7 cellular contexts compared by ENCODE assay signal in the genomic region with DNA sequence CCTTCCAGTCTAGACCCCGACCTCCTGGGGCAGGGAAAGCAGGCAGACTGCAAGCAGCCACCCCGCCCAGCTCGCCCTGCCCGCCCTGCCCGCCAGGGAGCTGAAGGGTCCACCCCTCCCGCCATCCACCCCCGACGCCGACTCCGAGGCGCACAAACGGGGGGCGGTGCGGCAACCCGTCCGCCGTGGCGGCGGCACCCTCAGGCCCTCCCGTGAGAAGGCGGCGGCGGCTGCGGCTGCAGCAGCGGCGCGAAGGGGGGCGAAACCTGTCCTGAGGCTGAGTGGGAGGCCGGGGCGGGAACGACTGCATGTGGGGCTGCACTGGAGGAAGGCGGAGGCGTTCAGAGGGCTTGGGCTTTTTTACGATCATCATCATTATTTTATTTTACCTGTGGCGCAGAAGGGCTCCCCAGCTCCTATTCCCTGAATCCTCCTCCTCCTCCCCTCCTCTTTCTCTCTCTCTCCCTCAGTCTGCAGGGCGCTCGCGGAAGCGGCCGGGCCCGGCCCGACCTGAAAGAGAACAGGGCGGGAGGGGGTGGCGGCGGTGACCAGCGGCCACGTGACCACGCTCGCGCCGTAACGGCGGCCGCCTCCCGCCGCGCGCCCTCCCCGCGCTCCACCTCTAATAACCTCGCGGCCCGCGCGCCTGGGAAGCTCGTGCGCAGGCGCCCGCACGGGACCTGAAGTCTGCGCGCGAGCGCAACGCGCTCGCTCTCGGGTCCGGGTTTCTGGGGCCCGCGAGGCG. TPM values are rescaled to one million over a fixed set of nuclear protein-coding genes. Genes with fewer than 3 reads are reported as not detected.
DNase-seq lines count a peak whose midpoint lies in the region; ATAC-seq, FAIRE-seq and TF ChIP-seq lines count a peak whose summit lies in the region.

A gene with protein sequence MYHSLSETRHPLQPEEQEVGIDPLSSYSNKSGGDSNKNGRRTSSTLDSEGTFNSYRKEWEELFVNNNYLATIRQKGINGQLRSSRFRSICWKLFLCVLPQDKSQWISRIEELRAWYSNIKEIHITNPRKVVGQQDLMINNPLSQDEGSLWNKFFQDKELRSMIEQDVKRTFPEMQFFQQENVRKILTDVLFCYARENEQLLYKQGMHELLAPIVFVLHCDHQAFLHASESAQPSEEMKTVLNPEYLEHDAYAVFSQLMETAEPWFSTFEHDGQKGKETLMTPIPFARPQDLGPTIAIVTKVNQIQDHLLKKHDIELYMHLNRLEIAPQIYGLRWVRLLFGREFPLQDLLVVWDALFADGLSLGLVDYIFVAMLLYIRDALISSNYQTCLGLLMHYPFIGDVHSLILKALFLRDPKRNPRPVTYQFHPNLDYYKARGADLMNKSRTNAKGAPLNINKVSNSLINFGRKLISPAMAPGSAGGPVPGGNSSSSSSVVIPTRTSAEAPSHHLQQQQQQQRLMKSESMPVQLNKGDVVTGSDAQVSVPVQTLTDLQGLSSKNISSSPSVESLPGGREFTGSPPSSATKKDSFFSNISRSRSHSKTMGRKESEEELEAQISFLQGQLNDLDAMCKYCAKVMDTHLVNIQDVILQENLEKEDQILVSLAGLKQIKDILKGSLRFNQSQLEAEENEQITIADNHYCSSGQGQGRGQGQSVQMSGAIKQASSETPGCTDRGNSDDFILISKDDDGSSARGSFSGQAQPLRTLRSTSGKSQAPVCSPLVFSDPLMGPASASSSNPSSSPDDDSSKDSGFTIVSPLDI (minus strand): TSS at position 540 of the 745 bp plus-strand sequence. CDS start 234,061 bp downstream, outside the sequence.

- peaks cover 12% of the 10 kb centered on the region for H3K36me3 Mint-ChIP-seq in T-helper 2 cell treated with Interferon-gamma antibody and Interleukin-4, amounts not matched to agents 5 μg/mL and 100 μg/mL, for 36 hours (ENCODE audit: low read depth)
- H3K36me3 Mint-ChIP-seq in astrocyte (ENCODE audit: low read depth, unreplicated experiment), result no peaks in the 10 kb centered on the region

- no peaks in the 10 kb centered on the region for H3K9me3 ChIP-seq in astrocyte (ENCODE audit: insufficient read depth, low read depth, low read length)
- H3K9me3 ChIP-seq in hepatocyte (ENCODE audit: low read depth), result no peaks in the 10 kb centered on the region

- ATAC-seq in GM18498 (IDR thresholded peaks at IDR 0.05; ENCODE audit: unreplicated experiment), result peak; percentile 80
- ATAC-seq in HG02870 (IDR thresholded peaks at IDR 0.05; ENCODE audit: unreplicated experiment), result peak; percentile 55

- H3K27me3 ChIP-seq in astrocyte (ENCODE audit: insufficient read depth, low read length) (no peaks in the 10 kb centered on the region), hepatocyte (no peaks in the 10 kb centered on the region)

- H3K4me1 Mint-ChIP-seq in T-helper 2 cell treated with Interferon-gamma antibody and Interleukin-4, amounts not matched to agents 5 μg/mL and 100 μg/mL, for 36 hours (ENCODE audit: low read depth), result peaks cover 38% of the 10 kb centered on the region
- peaks cover 18% of the 10 kb centered on the region for H3K4me1 Mint-ChIP-seq in astrocyte (ENCODE audit: low read depth, unreplicated experiment)

- H3K9me3 Mint-ChIP-seq in T-helper 2 cell treated with Interferon-gamma antibody and Interleukin-4, amounts not matched to agents 5 μg/mL and 100 μg/mL, for 36 hours, result no peaks in the 10 kb centered on the region
- H3K9me3 Mint-ChIP-seq in astrocyte (ENCODE audit: unreplicated experiment), result no peaks in the 10 kb centered on the region

- no peak for FAIRE-seq in astrocyte (lab: Jason Lieb, UNC)

- under 1% methylated on average over 40 of the region's 82 CpGs for WGBS in hepatocyte (ENCODE audit: low lambda C conversion rate, missing lambda C conversion rate)

- TF ChIP-seq CTCF in astrocyte (IDR thresholded peaks at IDR 0.05; ENCODE audit: insufficient read depth, low read depth, low read length) (no peak), hepatocyte (IDR thresholded peaks at IDR 0.05; ENCODE audit: poor library complexity) (no peak), retinal pigment epithelial cell (conservative IDR thresholded peaks at IDR 0.05; ENCODE audit: low read depth, low read length) (no peak)

- no peaks in the 10 kb centered on the region for H3K36me3 ChIP-seq in astrocyte (ENCODE audit: insufficient read depth, low read length)
- H3K36me3 ChIP-seq in hepatocyte (replicated peaks; ENCODE audit: insufficient read depth, low read depth), result no peaks in the 10 kb centered on the region

- DNase-seq in NCI-H146 treated with DMSO at 0.1 percent for 48 hours (lab: John Stamatoyannopoulos, UW; ENCODE audit: unreplicated experiment) (peak; percentile 86), astrocyte (ENCODE audit: low read depth) (peak; percentile 91), hepatocyte (ENCODE audit: low spot score) (peak; percentile 99), retinal pigment epithelial cell (ENCODE audit: low read depth) (no peak)
- DNase-seq in T-helper 2 cell treated with Interferon-gamma antibody and Interleukin-4, amounts not matched to agents 5 μg/mL and 100 μg/mL, for 36 hours (ENCODE audit: low spot score), result peak; percentile 96

- no peaks in the 10 kb centered on the region for H3K27me3 Mint-ChIP-seq in T-helper 2 cell treated with Interferon-gamma antibody and Interleukin-4, amounts not matched to agents 5 μg/mL and 100 μg/mL, for 36 hours (ENCODE audit: low read depth)
- no peaks in the 10 kb centered on the region for H3K27me3 Mint-ChIP-seq in astrocyte (ENCODE audit: low read depth, unreplicated experiment)

- H3K27ac ChIP-seq in astrocyte (ENCODE audit: low read depth, low read length), result peak within 1 kb of the TSS; percentile 91
- H3K27ac ChIP-seq in hepatocyte, result peak within 1 kb of the TSS; percentile 99

- peak within 1 kb of the TSS; percentile 93 for H3K9ac ChIP-seq in astrocyte (ENCODE audit: low read length)

- no peaks in the 10 kb centered on the region for H3K9me2 ChIP-seq in hepatocyte (replicated peaks; ENCODE audit: insufficient read depth)

- H3K4me3 ChIP-seq in astrocyte (ENCODE audit: insufficient read depth, low read depth, low read length) (peak within 1 kb of the TSS; percentile 79), hepatocyte (peak within 1 kb of the TSS; percentile 83), retinal pigment epithelial cell (ENCODE audit: low read length) (peak within 1 kb of the TSS; percentile 72)

- H3K79me2 ChIP-seq in astrocyte (ENCODE audit: insufficient read depth, low read length) (peaks cover 37% of the 10 kb centered on the region), hepatocyte (peaks cover 33% of the 10 kb centered on the region)

- H3K27ac Mint-ChIP-seq in T-helper 2 cell treated with Interferon-gamma antibody and Interleukin-4, amounts not matched to agents 5 μg/mL and 100 μg/mL, for 36 hours, result peak within 1 kb of the TSS; percentile 98
- H3K27ac Mint-ChIP-seq in astrocyte (ENCODE audit: unreplicated experiment), result peak within 1 kb of the TSS; percentile 97

- H3K4me1 ChIP-seq in astrocyte (ENCODE audit: insufficient read depth, low read length) (peaks cover 20% of the 10 kb centered on the region), hepatocyte (ENCODE audit: insufficient read depth) (peaks cover 24% of the 10 kb centered on the region)

- H3K4me2 ChIP-seq in astrocyte (ENCODE audit: low read length) (peak within 1 kb of the TSS; percentile 84), hepatocyte (peak within 1 kb of the TSS; percentile 83)

- peak within 1 kb of the TSS; percentile 93 for H3K4me3 Mint-ChIP-seq in T-helper 2 cell treated with Interferon-gamma antibody and Interleukin-4, amounts not matched to agents 5 μg/mL and 100 μg/mL, for 36 hours
- H3K4me3 Mint-ChIP-seq in astrocyte (ENCODE audit: unreplicated experiment), result peak within 1 kb of the TSS; percentile 90

- H4K20me1 ChIP-seq in astrocyte (ENCODE audit: insufficient read depth, low read length) (no peaks in the 10 kb centered on the region), hepatocyte (ENCODE audit: insufficient read depth, poor library complexity, severe bottlenecking) (no peaks in the 10 kb centered on the region)

- H2AFZ ChIP-seq in astrocyte (ENCODE audit: low read depth, low read length), result peak within 1 kb of the TSS; percentile 83
- peak within 1 kb of the TSS; percentile 94 for H2AFZ ChIP-seq in hepatocyte

RNA-seq across cellular contexts. Expression of the gene that starts here (rescaled TPM):
- total RNA-seq in astrocyte (22.7 and 23.0 TPM in 2 replicates), hepatocyte (64.2 and 68.3 TPM in 2 replicates)
- 12.9 and 17.0 TPM in 2 replicates for polyA plus RNA-seq in hepatocyte
